10 cellular contexts compared by ENCODE assay signal in genomic region chr6:111573118-111573883, GRCh38. TPM values are rescaled to one million over a fixed set of nuclear protein-coding genes. Genes with fewer than 3 reads are reported as not detected.
DNase-seq lines count a peak whose midpoint lies in the region; ATAC-seq, FAIRE-seq and TF ChIP-seq lines count a peak whose summit lies in the region.
"Had no signal": no experiment of that assay in that cellular context is flagged by ENCODE, and none has a peak within 500 bp of the region (broad histone marks: within the 10 kb centered on the region; RNA-seq: fewer than 3 reads in every experiment).

No MANE protein-coding gene starts in this region.

- peaks cover 2% of the 10 kb centered on the region for H3K9me1 ChIP-seq in keratinocyte (ENCODE audit: control insufficient read depth, extremely low read depth, insufficient read depth, low read length)

- H2AFZ ChIP-seq in astrocyte (ENCODE audit: low read depth, low read length): peak overlapping the region; percentile 42
- no peak overlapping the region for H2AFZ ChIP-seq in keratinocyte (ENCODE audit: control insufficient read depth, low read length)

- no peaks in the 10 kb centered on the region for H3K27me3 ChIP-seq in astrocyte (ENCODE audit: insufficient read depth, low read length)
- H3K27me3 ChIP-seq in keratinocyte (ENCODE audit: control insufficient read depth, extremely low read depth, insufficient read depth, low read length): no peaks in the 10 kb centered on the region
- no peaks in the 10 kb centered on the region for H3K27me3 ChIP-seq in thoracic aorta (replicated peaks; ENCODE audit: insufficient read depth)
- H3K27me3 ChIP-seq in small intestine (ENCODE audit: control insufficient read depth in 2 of 2, insufficient read depth in 2 of 2, low read length in 2 of 2): no peaks in the 10 kb centered on the region

- DNase-seq in NCI-H1092 treated with DMSO at 0.1 percent for 48 hours (lab: John Stamatoyannopoulos, UW) (peak; percentile 6), NCI-H1092 (lab: John Stamatoyannopoulos, UW) (no peak), astrocyte (ENCODE audit: low read depth) (peak; percentile 74), keratinocyte (ENCODE audit: low read depth, low spot score) (peak; percentile 75), thoracic aorta (ENCODE audit: low spot score) (no peak), small intestine (no peak)
- DNase-seq in stimulated activated naive CD4-positive, alpha-beta T cell treated with Interleukin-2 at 50 U/mL for 16 hours (lab: John Stamatoyannopoulos, UW): no peak
- DNase-seq: activated T-cell treated with anti-CD3 and anti-CD28 coated beads for 4 hours; stimulated activated CD8-positive, alpha-beta memory T cell treated with anti-CD3 and anti-CD28 coated beads, Interleukin-4, amount 100 ng/mL, for 48 hours had no signal

- peak overlapping the region; percentile 69 for H3K4me2 ChIP-seq in astrocyte (ENCODE audit: low read length)
- peak overlapping the region; percentile 62 for H3K4me2 ChIP-seq in keratinocyte (ENCODE audit: control insufficient read depth, extremely low read depth, insufficient read depth, low read depth, low read length)

- WGBS in small intestine, 3 donors: 71 to 85% (median 85%) methylated on average over 8 of the region's 8 CpGs

- peaks cover 10% of the 10 kb centered on the region for H3K36me3 ChIP-seq in astrocyte (ENCODE audit: insufficient read depth, low read length)
- peaks cover 30 to 57% of the 10 kb centered on the region in 2 experiments for H3K36me3 ChIP-seq in keratinocyte (ENCODE audit: control insufficient read depth in 2 of 2, extremely low read depth in 1 of 2, insufficient read depth in 2 of 2, low read length in 2 of 2)
- H3K36me3 ChIP-seq in thoracic aorta: no peaks in the 10 kb centered on the region
- peaks cover 1 to 23% of the 10 kb centered on the region in 2 donors for H3K36me3 ChIP-seq in small intestine (ENCODE audit: control insufficient read depth in 2 of 2, insufficient read depth in 2 of 2, low read length in 2 of 2)

- dilution Hi-C loops in keratinocyte (cut with MboI; ENCODE audit: extremely low pct_ligation_motif_present, low sequenced_read_pairs): no loop called here

- H3K27ac ChIP-seq in astrocyte (ENCODE audit: low read depth, low read length): peak overlapping the region; percentile 85
- peak overlapping the region; percentile 74 for H3K27ac ChIP-seq in keratinocyte (ENCODE audit: control insufficient read depth, insufficient read depth, low read length)
- H3K27ac ChIP-seq in thoracic aorta: peak overlapping the region; percentile 13 to 39
- peak overlapping the region in 1 of 2 donors; percentile 22 for H3K27ac ChIP-seq in small intestine (ENCODE audit: low read depth in 1 of 2, low read length in 1 of 2)

- H4K20me1 ChIP-seq in astrocyte (ENCODE audit: insufficient read depth, low read length) (no peaks in the 10 kb centered on the region), keratinocyte (ENCODE audit: control insufficient read depth, extremely low read depth, insufficient read depth, low read length) (no peaks in the 10 kb centered on the region)

- H3K9me3 Mint-ChIP-seq in astrocyte (ENCODE audit: unreplicated experiment): no peaks in the 10 kb centered on the region

- H3K79me2 ChIP-seq in astrocyte (ENCODE audit: insufficient read depth, low read length): no peaks in the 10 kb centered on the region
- peaks cover 7% of the 10 kb centered on the region for H3K79me2 ChIP-seq in keratinocyte (ENCODE audit: control insufficient read depth, insufficient read depth, low read length)

- H3K4me3 Mint-ChIP-seq in astrocyte (ENCODE audit: unreplicated experiment): no peak overlapping the region

- H3K4me3 ChIP-seq in astrocyte (ENCODE audit: insufficient read depth, low read depth, low read length): peak overlapping the region; percentile 22
- peak overlapping the region in 1 of 3 experiments; percentile 18 for H3K4me3 ChIP-seq in keratinocyte (ENCODE audit: control insufficient read depth in 2 of 3, extremely low read depth in 1 of 3, insufficient read depth in 2 of 3, low read depth in 1 of 3, low read length in 3 of 3)
- no peak overlapping the region for H3K4me3 ChIP-seq in thoracic aorta
- H3K4me3 ChIP-seq in small intestine (ENCODE audit: low read depth in 1 of 2, low read length in 2 of 2): no peak overlapping the region

- H3K9ac ChIP-seq in astrocyte (ENCODE audit: low read length): peak overlapping the region; percentile 68
- peak overlapping the region; percentile 46 for H3K9ac ChIP-seq in keratinocyte (ENCODE audit: control insufficient read depth, extremely low read depth, insufficient read depth, low read length)

- H3K9me3 ChIP-seq in astrocyte (ENCODE audit: insufficient read depth, low read depth, low read length) (no peaks in the 10 kb centered on the region), keratinocyte (ENCODE audit: control insufficient read depth, low read depth, low read length) (no peaks in the 10 kb centered on the region), thoracic aorta (no peaks in the 10 kb centered on the region), small intestine (ENCODE audit: control insufficient read depth, low read depth) (no peaks in the 10 kb centered on the region)

- H3K27ac Mint-ChIP-seq in astrocyte (ENCODE audit: unreplicated experiment): peak overlapping the region; percentile 95

- H3K4me1 ChIP-seq in astrocyte (ENCODE audit: insufficient read depth, low read length) (peaks cover 34% of the 10 kb centered on the region), keratinocyte (ENCODE audit: control insufficient read depth, extremely low read depth, insufficient read depth, low read length) (peaks cover 41% of the 10 kb centered on the region), thoracic aorta (ENCODE audit: control insufficient read depth in 1 of 2, low read depth in 2 of 2) (peaks cover 8 to 25% of the 10 kb centered on the region in 2 donors), small intestine (ENCODE audit: control insufficient read depth in 2 of 2, insufficient read depth in 1 of 2, low read depth in 1 of 2, low read length in 1 of 2) (peaks cover 0 to 4% of the 10 kb centered on the region in 2 donors)

- no peak for ATAC-seq in thoracic aorta (ENCODE audit: insufficient number of reproducible peaks, low FRiP score, low read depth)
- no peak for ATAC-seq in HG03432 (IDR thresholded peaks at IDR 0.05; ENCODE audit: unreplicated experiment)

- H3K4me1 Mint-ChIP-seq in astrocyte (ENCODE audit: low read depth, unreplicated experiment): peaks cover 27% of the 10 kb centered on the region

- no peaks in the 10 kb centered on the region for H3K27me3 Mint-ChIP-seq in astrocyte (ENCODE audit: low read depth, unreplicated experiment)

- peaks cover 20% of the 10 kb centered on the region for H3K36me3 Mint-ChIP-seq in astrocyte (ENCODE audit: low read depth, unreplicated experiment)

- FAIRE-seq in astrocyte (lab: Jason Lieb, UNC) (no peak), keratinocyte (lab: Jason Lieb, UNC) (peak; percentile 97), small intestine (lab: Jason Lieb, UNC) (no peak)

- no peak for TF ChIP-seq CTCF in astrocyte (IDR thresholded peaks at IDR 0.05; ENCODE audit: insufficient read depth, low read depth, low read length)
- TF ChIP-seq CTCF in keratinocyte (optimal IDR thresholded peaks at IDR 0.05 in 1 of 3, IDR thresholded peaks at IDR 0.05 in 1 of 3, conservative IDR thresholded peaks at IDR 0.05 in 1 of 3; ENCODE audit: extremely low read depth in 1 of 3, insufficient read depth in 2 of 3, low read length in 3 of 3): no peak
- TF ChIP-seq CTCF in thoracic aorta (IDR thresholded peaks at IDR 0.05): no peak

RNA-seq across cellular contexts. Expression of gene TRAF3IP2, which starts 32.4 kb away (rescaled TPM):
- 17.8 and 19.0 TPM in 2 replicates for total RNA-seq in astrocyte
- 76.8 to 81.6 TPM (median 81.1 TPM) in 3 replicates for polyA plus RNA-seq in keratinocyte
- 47.7 TPM for polyA plus RNA-seq in keratinocyte (2011; ENCODE audit: low read depth)
- polyA plus RNA-seq in keratinocyte (2011; cell fraction: cytosol; rRNA removed): 83.9 and 87.4 TPM in 2 replicates
- polyA plus RNA-seq in keratinocyte (2011; cell fraction: nucleus; rRNA removed): 81.5 and 96.9 TPM in 2 replicates
- polyA plus RNA-seq in keratinocyte (2012; ENCODE audit: low replicate concordance): 74.8 and 75.5 TPM in 2 replicates
- 89.6 to 152 TPM (median 117 TPM) in 3 replicates for polyA minus RNA-seq in keratinocyte
- polyA minus RNA-seq in keratinocyte (2011; cell fraction: cytosol; rRNA and poly(A)+ RNA removed): 76.4 TPM
- polyA minus RNA-seq in keratinocyte (2011; cell fraction: nucleus; rRNA and poly(A)+ RNA removed): 48.5 and 58.3 TPM in 2 replicates
- 10 to 100 TPM; 11.8 to 32.2 TPM for total RNA-seq in thoracic aorta
- polyA plus RNA-seq in small intestine: 10 to 100 TPM; 40.4 to 50.0 (median 40.9) TPM

Comparison
In these comparisons a context has a peak if more than half of its experiments do, and no peak if none do; other contexts are left out.
1. DNase-seq: peak in NCI-H1092 treated with DMSO at 0.1 percent for 48 hours (single experiment), astrocyte (single experiment) and keratinocyte (single experiment); none in NCI-H1092 (single experiment), thoracic aorta (single experiment), small intestine (single experiment) and stimulated activated naive CD4-positive, alpha-beta T cell treated with Interleukin-2 at 50 U/mL for 16 hours (single experiment).